ENCODE assay signal across 25 cellular contexts in genomic region chr1:199307865-199308264, GRCh38.
"Had no signal": no experiment of that assay in that cellular context is flagged by ENCODE, and none has a peak within 500 bp of the region (broad histone marks: within the 10 kb centered on the region; RNA-seq: fewer than 3 reads in every experiment).

No MANE protein-coding gene starts in this region.

- H3K4me2 ChIP-seq: hepatocyte, neural progenitor cell had no signal

- H3K9me3 Mint-ChIP-seq: memory B cell, nephron, neural progenitor cell had no signal

- H3K4me3 ChIP-seq: esophagus muscularis mucosa, gastroesophageal sphincter, heart left ventricle, hepatocyte, lung, neural progenitor cell, right lobe of liver, testis, tibial artery had no signal

- H2AFZ ChIP-seq: hepatocyte, neural progenitor cell, parathyroid adenoma had no signal

- H3K4me1 ChIP-seq: esophagus muscularis mucosa, foreskin keratinocyte, gastroesophageal sphincter, heart left ventricle, parathyroid adenoma, right lobe of liver, testis, tibial artery had no signal

- H3K4me1 Mint-ChIP-seq: nephron had no signal

- H3K27ac Mint-ChIP-seq: memory B cell, nephron, neural progenitor cell, progenitor cell of endocrine pancreas, type B pancreatic cell had no signal

- H3K79me2 ChIP-seq: hepatocyte, parathyroid adenoma had no signal

- H3K36me3 ChIP-seq: esophagus muscularis mucosa, gastroesophageal sphincter, heart left ventricle, neural progenitor cell, right lobe of liver, tibial artery had no signal

- DNase-seq: dermis blood vessel endothelial cell; effector memory CD4-positive, alpha-beta T cell; foreskin keratinocyte; heart left ventricle; kidney; right lobe of liver; small intestine; stimulated activated CD4-positive, alpha-beta T cell treated with anti-CD3 and anti-CD28 coated beads, Interleukin-15, amount 100 ng/mL, for 24 hours; stimulated activated CD4-positive, alpha-beta T cell treated with anti-CD3 and anti-CD28 coated beads, Interleukin-2, amount 100 ng/mL, for 48 hours; stimulated activated naive CD4-positive, alpha-beta T cell; substantia nigra; testis; tibial artery had no signal

- FAIRE-seq: endothelial cell of umbilical vein, kidney, small intestine had no signal

- ATAC-seq: foreskin keratinocyte, gastroesophageal sphincter, heart left ventricle, left lobe of liver, right lobe of liver had no signal

- H3K27me3 ChIP-seq: esophagus muscularis mucosa, foreskin keratinocyte, gastroesophageal sphincter, heart left ventricle, hepatocyte, neural progenitor cell, right lobe of liver, testis, tibial artery had no signal

- H3K27me3 Mint-ChIP-seq: progenitor cell of endocrine pancreas, type B pancreatic cell had no signal

- H3K27ac ChIP-seq: esophagus muscularis mucosa, foreskin keratinocyte, gastroesophageal sphincter, heart left ventricle, hepatocyte, neural progenitor cell, parathyroid adenoma, right lobe of liver, testis, tibial artery had no signal

- H3K4me3 Mint-ChIP-seq: memory B cell, nephron, neural progenitor cell, type B pancreatic cell had no signal

- H3K36me3 Mint-ChIP-seq: memory B cell, neural progenitor cell, type B pancreatic cell had no signal

- H3K9me3 ChIP-seq: esophagus muscularis mucosa, gastroesophageal sphincter, heart left ventricle, right lobe of liver, testis, tibial artery had no signal
